Comparison of ENCODE assay signal across 25 cellular contexts in the genomic region with DNA sequence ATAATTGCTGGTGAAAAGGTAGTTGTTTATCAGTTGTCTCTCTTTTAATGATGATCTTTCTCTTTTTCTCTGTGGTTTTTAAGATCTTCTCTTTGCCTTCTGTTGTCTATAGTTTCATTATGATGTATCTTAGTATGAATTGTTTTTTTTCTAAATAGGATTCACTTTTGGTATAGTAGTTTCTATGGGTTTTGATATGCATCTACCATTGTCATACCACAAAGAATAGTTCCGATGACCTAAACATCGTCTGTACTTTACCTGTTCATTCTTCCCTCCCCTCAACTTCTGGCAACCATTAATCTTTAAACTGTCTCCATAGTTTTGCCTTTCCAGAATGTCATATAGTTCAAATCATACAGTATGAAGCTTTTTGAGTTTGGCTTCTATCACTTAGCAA. TPM values are rescaled to one million over a fixed set of nuclear protein-coding genes. Genes with fewer than 3 reads are reported as not detected.
A peak's percentile ranks its signal among the peaks of the same experiment; 100 is the strongest.
DNase-seq lines count a peak whose midpoint lies in the region; ATAC-seq lines count a peak whose summit lies in the region.
"Had no signal": no experiment of that assay in that cellular context is flagged by ENCODE, and none has a peak within 500 bp of the region (broad histone marks: within the 10 kb centered on the region; RNA-seq: fewer than 3 reads in every experiment).

No MANE protein-coding gene starts in this region.

- CTCF ChIA-PET in activated CD8-positive, alpha-beta memory T cell treated with anti-CD3 and anti-CD28 coated beads, Interleukin-2, amount 10 ng/mL, durations not matched to agents 7 days and 5 days (lab: Charles Lee): no interaction called here

- peaks cover 10% of the 10 kb centered on the region for H3K4me1 Mint-ChIP-seq in activated CD8-positive, alpha-beta memory T cell treated with anti-CD3 and anti-CD28 coated beads, Interleukin-2, amount 10 ng/mL, durations not matched to agents 7 days and 5 days
- H3K4me1 Mint-ChIP-seq in stimulated activated effector memory CD8-positive, alpha-beta T cell treated with anti-CD3 and anti-CD28 coated beads, Interleukin-12 subunit alpha, Interleukin-12 subunit beta, amount 100 ng/mL, for 72 hours: no peaks in the 10 kb centered on the region
- H3K4me1 Mint-ChIP-seq: CD14-positive monocyte had no signal

- peaks cover 6% of the 10 kb centered on the region for H3K36me3 Mint-ChIP-seq in activated CD8-positive, alpha-beta memory T cell treated with anti-CD3 and anti-CD28 coated beads, Interleukin-2, amount 10 ng/mL, durations not matched to agents 7 days and 5 days
- no peaks in the 10 kb centered on the region for H3K36me3 Mint-ChIP-seq in stimulated activated effector memory CD8-positive, alpha-beta T cell treated with anti-CD3 and anti-CD28 coated beads, Interleukin-12 subunit alpha, Interleukin-12 subunit beta, amount 100 ng/mL, for 72 hours
- H3K36me3 Mint-ChIP-seq: CD14-positive monocyte had no signal

- no peak overlapping the region for H3K27ac Mint-ChIP-seq in activated CD8-positive, alpha-beta memory T cell treated with anti-CD3 and anti-CD28 coated beads, Interleukin-2, amount 10 ng/mL, durations not matched to agents 7 days and 5 days
- H3K27ac Mint-ChIP-seq in stimulated activated effector memory CD8-positive, alpha-beta T cell treated with anti-CD3 and anti-CD28 coated beads, Interleukin-12 subunit alpha, Interleukin-12 subunit beta, amount 100 ng/mL, for 72 hours: no peak overlapping the region
- H3K27ac Mint-ChIP-seq: B cell, CD14-positive monocyte, IgD-negative memory B cell, T-cell had no signal

- no peak overlapping the region for H3K4me3 Mint-ChIP-seq in activated CD8-positive, alpha-beta memory T cell treated with anti-CD3 and anti-CD28 coated beads, Interleukin-2, amount 10 ng/mL, durations not matched to agents 7 days and 5 days
- no peak overlapping the region for H3K4me3 Mint-ChIP-seq in stimulated activated effector memory CD8-positive, alpha-beta T cell treated with anti-CD3 and anti-CD28 coated beads, Interleukin-12 subunit alpha, Interleukin-12 subunit beta, amount 100 ng/mL, for 72 hours
- H3K4me3 Mint-ChIP-seq: B cell, CD14-positive monocyte, IgD-negative memory B cell, T-cell had no signal

- no peak for DNase-seq in activated CD8-positive, alpha-beta memory T cell treated with anti-CD3 and anti-CD28 coated beads, Interleukin-2, amount 10 ng/mL, durations not matched to agents 7 days and 5 days
- DNase-seq in activated CD8-positive, alpha-beta memory T cell treated with anti-CD3 and anti-CD28 coated beads, Interleukin-2, amount 50 U/mL, for 48 hours: no peak
- no peak for DNase-seq in stimulated activated effector memory CD8-positive, alpha-beta T cell treated with anti-CD3 and anti-CD28 coated beads, Interleukin-12 subunit alpha, Interleukin-12 subunit beta, amount 100 ng/mL, for 72 hours (ENCODE audit: low spot score in 2 of 2)
- DNase-seq in CD1c-positive myeloid dendritic cell (ENCODE audit: extremely low spot score): no peak
- no peak for DNase-seq in NCI-H1436 (lab: John Stamatoyannopoulos, UW)
- DNase-seq: DMS53, EL, GF-D8, NCI-H1694 treated with DMSO at 0.1 percent for 48 hours, NCI-H2081 treated with DMSO at 0.1 percent for 48 hours, NCI-H2171 treated with DMSO at 0.1 percent for 48 hours, NCI-H446, NCI-H526, Peyer's patch, T-cell had no signal

- peak; percentile 45 for ATAC-seq in activated CD8-positive, alpha-beta memory T cell treated with anti-CD3 and anti-CD28 coated beads, Interleukin-2, amount 10 ng/mL, durations not matched to agents 7 days and 5 days
- ATAC-seq in GM21423 (IDR thresholded peaks at IDR 0.05; ENCODE audit: unreplicated experiment) (peak; percentile 50), HG03354 (IDR thresholded peaks at IDR 0.05; ENCODE audit: poor library complexity, severe bottlenecking, unreplicated experiment) (peak; percentile 73), GM21825 (IDR thresholded peaks at IDR 0.05; ENCODE audit: unreplicated experiment) (no peak)
- peak; percentile 75 for ATAC-seq in stimulated activated effector memory CD8-positive, alpha-beta T cell treated with anti-CD3 and anti-CD28 coated beads, Interleukin-12 subunit alpha, Interleukin-12 subunit beta, amount 100 ng/mL, for 72 hours
- ATAC-seq: T-cell had no signal

- H3K27me3 Mint-ChIP-seq in activated CD8-positive, alpha-beta memory T cell treated with anti-CD3 and anti-CD28 coated beads, Interleukin-2, amount 10 ng/mL, durations not matched to agents 7 days and 5 days: peaks cover 5% of the 10 kb centered on the region

- H3K9me3 Mint-ChIP-seq in activated CD8-positive, alpha-beta memory T cell treated with anti-CD3 and anti-CD28 coated beads, Interleukin-2, amount 10 ng/mL, durations not matched to agents 7 days and 5 days (ENCODE audit: low read depth): peaks cover 4% of the 10 kb centered on the region
- peaks cover 5% of the 10 kb centered on the region for H3K9me3 Mint-ChIP-seq in stimulated activated effector memory CD8-positive, alpha-beta T cell treated with anti-CD3 and anti-CD28 coated beads, Interleukin-12 subunit alpha, Interleukin-12 subunit beta, amount 100 ng/mL, for 72 hours

RNA-seq across cellular contexts. Expression of gene RDH14, which starts 19.6 kb away (rescaled TPM):
- 10 to 100 TPM; 16.6 to 19.3 TPM for total RNA-seq in activated CD8-positive, alpha-beta memory T cell treated with anti-CD3 and anti-CD28 coated beads, Interleukin-2, amount 10 ng/mL, durations not matched to agents 7 days and 5 days

RNA-seq across cellular contexts. Expression of gene NT5C1B, which starts 48.5 kb away (rescaled TPM):
- not detected for total RNA-seq in activated CD8-positive, alpha-beta memory T cell treated with anti-CD3 and anti-CD28 coated beads, Interleukin-2, amount 10 ng/mL, durations not matched to agents 7 days and 5 days
- total RNA-seq: A172, B cell, H4, MCF 10A, OCI-LY7, Peyer's patch, T-cell had no signal
